Comparison of ENCODE assay signal across 17 cellular contexts in genomic region chr10:63384001-63384400, GRCh38.
DNase-seq lines count a peak whose midpoint lies in the region; ATAC-seq and TF ChIP-seq lines count a peak whose summit lies in the region.
"Had no signal": no experiment of that assay in that cellular context is flagged by ENCODE, and none has a peak within 500 bp of the region (broad histone marks: within the 10 kb centered on the region; RNA-seq: fewer than 3 reads in every experiment).

No MANE protein-coding gene starts in this region.

- H4K91ac ChIP-seq in IMR-90 (ENCODE audit: insufficient read depth, low read depth, low read length), result no peak overlapping the region

- H2BK120ac ChIP-seq in IMR-90 (ENCODE audit: low read depth, low read length), result no peak overlapping the region

- H3K27ac ChIP-seq in IMR-90 (ENCODE audit: insufficient read depth, low read length), result no peak overlapping the region
- H3K27ac ChIP-seq: BLaER1, GM23248, HL-60 had no signal

- peak; percentile 69 for ATAC-seq in activated CD4-positive, alpha-beta T cell treated with anti-CD3 and anti-CD28 coated beads for 36 hours
- ATAC-seq in IMR-90 (ENCODE audit: low read depth) (no peak), GM19452 (IDR thresholded peaks at IDR 0.05; ENCODE audit: unreplicated experiment) (no peak), HG02763 (IDR thresholded peaks at IDR 0.05; ENCODE audit: unreplicated experiment) (no peak)
- ATAC-seq in activated T-helper 17 cell treated with anti-CD3 and anti-CD28 coated beads, Interleukin-2, amount 50 U/mL, for 72 hours (replicated peaks), result peak; percentile 65
- ATAC-seq: GM12878 had no signal

- TF ChIP-seq RAD21 in IMR-90 (IDR thresholded peaks at IDR 0.05; ENCODE audit: low read length), result no peak

- H2BK15ac ChIP-seq in IMR-90 (ENCODE audit: low read depth, low read length), result no peak overlapping the region

- no peak overlapping the region for H4K5ac ChIP-seq in IMR-90 (ENCODE audit: low read depth, low read length)

- no peak for DNase-seq in activated CD4-positive, alpha-beta T cell treated with anti-CD3 and anti-CD28 coated beads for 36 hours
- no peak for DNase-seq in activated CD4-positive, alpha-beta T cell treated with anti-CD3 and anti-CD28 coated beads, Interleukin-2, amount 10 ng/mL, durations not matched to agents 7 days and 5 days
- peak; percentile 17 for DNase-seq in IMR-90
- no peak for DNase-seq in activated CD4-positive, alpha-beta memory T cell treated with anti-CD3 and anti-CD28 coated beads, Interleukin-2, amount 10 ng/mL, durations not matched to agents 7 days and 5 days
- DNase-seq: 8988T; CD4-positive, alpha-beta memory T cell; DMS153; DMS79; GM23248 had no signal

- no peak for TF ChIP-seq CTCF in IMR-90 (conservative IDR thresholded peaks at IDR 0.05; ENCODE audit: low read depth, low read length)

- H3K4ac ChIP-seq in IMR-90 (ENCODE audit: low read depth, low read length), result no peak overlapping the region

- H2AK5ac ChIP-seq in IMR-90 (ENCODE audit: low read depth, low read length), result no peak overlapping the region

- H3K9ac ChIP-seq in IMR-90 (ENCODE audit: low read depth, low read length), result no peak overlapping the region
- H3K9ac ChIP-seq: BLaER1, GM23248 had no signal

- H3K36me3 ChIP-seq in IMR-90 (ENCODE audit: control insufficient read depth, insufficient read depth, low read length), result 0 out of 2 replicates have a peak, but pooled peaks cover 1% of the 10 kb centered on the region
- H3K36me3 ChIP-seq: HAP-1 had no signal

- no peak overlapping the region for H3K27ac Mint-ChIP-seq in activated CD4-positive, alpha-beta T cell treated with anti-CD3 and anti-CD28 coated beads for 36 hours
- H3K27ac Mint-ChIP-seq in activated CD4-positive, alpha-beta T cell treated with anti-CD3 and anti-CD28 coated beads, Interleukin-2, amount 10 ng/mL, durations not matched to agents 7 days and 5 days, result no peak overlapping the region
- no peak overlapping the region for H3K27ac Mint-ChIP-seq in activated T-helper 17 cell treated with anti-CD3 and anti-CD28 coated beads, Interleukin-2, amount 50 U/mL, for 72 hours
- H3K27ac Mint-ChIP-seq in activated CD4-positive, alpha-beta memory T cell treated with anti-CD3 and anti-CD28 coated beads, Interleukin-2, amount 10 ng/mL, durations not matched to agents 7 days and 5 days, result no peak overlapping the region
- H3K27ac Mint-ChIP-seq: CD14-positive monocyte had no signal

- peaks cover 19% of the 10 kb centered on the region for H3K9me1 ChIP-seq in IMR-90 (ENCODE audit: insufficient read depth, low read length)

- no peak overlapping the region for H3K56ac ChIP-seq in IMR-90 (ENCODE audit: extremely low read depth, insufficient read depth, low read length)

- H3K79me1 ChIP-seq in IMR-90 (ENCODE audit: low read depth in 1 of 2, low read length in 2 of 2), result peaks cover 35 to 53% of the 10 kb centered on the region in 2 experiments

- 100% methylated on average over 1 of the region's 1 CpG; no CpG with 5 or more reads in 1 of the 2 experiments for WGBS in IMR-90 (ENCODE audit: extremely low coverage in 2 of 2, insufficient read length in 1 of 2), 2 experiments

- CTCF ChIA-PET in activated CD4-positive, alpha-beta T cell treated with anti-CD3 and anti-CD28 coated beads for 36 hours (lab: Charles Lee), result interaction anchor here (0.9 to 2.2 kb wide), 5 partner anchors 12 to 337 kb away, joined by 3 to 7 read pairs (median 4); no protein-coding TSS in a partner anchor
- CTCF ChIA-PET in activated CD4-positive, alpha-beta T cell treated with anti-CD3 and anti-CD28 coated beads, Interleukin-2, amount 10 ng/mL, durations not matched to agents 7 days and 5 days (lab: Charles Lee), result interaction anchor here (1.2 kb wide), 1 partner anchor 245 kb away, joined by 4 read pairs; no protein-coding TSS in a partner anchor
- CTCF ChIA-PET in IMR-90 (lab: Yijun Ruan, JAX), result no interaction called here
- CTCF ChIA-PET in activated CD4-positive, alpha-beta memory T cell treated with anti-CD3 and anti-CD28 coated beads, Interleukin-2, amount 10 ng/mL, durations not matched to agents 7 days and 5 days (lab: Charles Lee), result interaction anchor here (0.8 to 1.6 kb wide), 3 partner anchors 19 to 226 kb away, joined by 3 read pairs; no protein-coding TSS in a partner anchor

- no peak overlapping the region for H3K23ac ChIP-seq in IMR-90 (ENCODE audit: low read depth, low read length)

- H3K4me3 ChIP-seq in IMR-90 (ENCODE audit: insufficient read depth, low read depth, low read length), result no peak overlapping the region
- H3K4me3 ChIP-seq: BLaER1, GM12878, GM23248, HAP-1 had no signal

- H3K9me3 Mint-ChIP-seq in activated CD4-positive, alpha-beta T cell treated with anti-CD3 and anti-CD28 coated beads for 36 hours (ENCODE audit: low read depth), result no peaks in the 10 kb centered on the region
- no peaks in the 10 kb centered on the region for H3K9me3 Mint-ChIP-seq in activated CD4-positive, alpha-beta T cell treated with anti-CD3 and anti-CD28 coated beads, Interleukin-2, amount 10 ng/mL, durations not matched to agents 7 days and 5 days
- H3K9me3 Mint-ChIP-seq in activated T-helper 17 cell treated with anti-CD3 and anti-CD28 coated beads, Interleukin-2, amount 50 U/mL, for 72 hours, result no peaks in the 10 kb centered on the region
- no peaks in the 10 kb centered on the region for H3K9me3 Mint-ChIP-seq in activated CD4-positive, alpha-beta memory T cell treated with anti-CD3 and anti-CD28 coated beads, Interleukin-2, amount 10 ng/mL, durations not matched to agents 7 days and 5 days
- H3K9me3 Mint-ChIP-seq: CD14-positive monocyte; CD4-positive, alpha-beta memory T cell had no signal

- dilution Hi-C loops in IMR-90 (cut with HindIII; ENCODE audit: low sequenced_read_pairs, unreplicated experiment), result no loop called here

- no peak for TF ChIP-seq POLR2A in IMR-90 (IDR thresholded peaks at IDR 0.05; ENCODE audit: low read depth, low read length)

- POLR2A ChIA-PET in activated CD4-positive, alpha-beta T cell treated with anti-CD3 and anti-CD28 coated beads for 36 hours (lab: Charles Lee), result no interaction called here
- POLR2A ChIA-PET in activated CD4-positive, alpha-beta T cell treated with anti-CD3 and anti-CD28 coated beads, Interleukin-2, amount 10 ng/mL, durations not matched to agents 7 days and 5 days (lab: Charles Lee), result no interaction called here
- POLR2A ChIA-PET in IMR-90 (lab: Charles Lee; ENCODE audit: unreplicated experiment), result no interaction called here
- POLR2A ChIA-PET in activated CD4-positive, alpha-beta memory T cell treated with anti-CD3 and anti-CD28 coated beads, Interleukin-2, amount 10 ng/mL, durations not matched to agents 7 days and 5 days (lab: Charles Lee), result no interaction called here

- peaks cover 4% of the 10 kb centered on the region for H3K36me3 Mint-ChIP-seq in activated CD4-positive, alpha-beta T cell treated with anti-CD3 and anti-CD28 coated beads for 36 hours (ENCODE audit: low read depth)
- H3K36me3 Mint-ChIP-seq in activated CD4-positive, alpha-beta T cell treated with anti-CD3 and anti-CD28 coated beads, Interleukin-2, amount 10 ng/mL, durations not matched to agents 7 days and 5 days (ENCODE audit: low read depth), result peaks cover 6% of the 10 kb centered on the region
- H3K36me3 Mint-ChIP-seq in activated T-helper 17 cell treated with anti-CD3 and anti-CD28 coated beads, Interleukin-2, amount 50 U/mL, for 72 hours (ENCODE audit: low read depth), result peaks cover 6% of the 10 kb centered on the region
- peaks cover 6% of the 10 kb centered on the region for H3K36me3 Mint-ChIP-seq in activated CD4-positive, alpha-beta memory T cell treated with anti-CD3 and anti-CD28 coated beads, Interleukin-2, amount 10 ng/mL, durations not matched to agents 7 days and 5 days (ENCODE audit: low read depth)

- H3K9me3 ChIP-seq in IMR-90 (ENCODE audit: control insufficient read depth, insufficient read depth, low read length), result no peaks in the 10 kb centered on the region
- H3K9me3 ChIP-seq: HAP-1 had no signal

- no peak overlapping the region for H2BK20ac ChIP-seq in IMR-90 (ENCODE audit: low read depth, low read length)

- H2AFZ ChIP-seq in IMR-90 (replicated peaks; ENCODE audit: low read length, poor library complexity), result no peak overlapping the region
- H2AFZ ChIP-seq: GM23248 had no signal

- intact Hi-C loops in activated CD4-positive, alpha-beta T cell treated with anti-CD3 and anti-CD28 coated beads for 36 hours (cut with DNase I, micrococcal nuclease), result no loop called here
- intact Hi-C loops in IMR-90 (cut with micrococcal nuclease), result no loop called here

- no peak overlapping the region for H4K8ac ChIP-seq in IMR-90 (ENCODE audit: low read depth in 2 of 2, low read length in 2 of 2)

- no peak overlapping the region for H2BK5ac ChIP-seq in IMR-90 (ENCODE audit: low read depth, low read length, poor library complexity, severe bottlenecking)

- no peak overlapping the region for H3K4me3 Mint-ChIP-seq in activated CD4-positive, alpha-beta T cell treated with anti-CD3 and anti-CD28 coated beads for 36 hours
- no peak overlapping the region for H3K4me3 Mint-ChIP-seq in activated CD4-positive, alpha-beta T cell treated with anti-CD3 and anti-CD28 coated beads, Interleukin-2, amount 10 ng/mL, durations not matched to agents 7 days and 5 days
- no peak overlapping the region for H3K4me3 Mint-ChIP-seq in activated T-helper 17 cell treated with anti-CD3 and anti-CD28 coated beads, Interleukin-2, amount 50 U/mL, for 72 hours
- H3K4me3 Mint-ChIP-seq in activated CD4-positive, alpha-beta memory T cell treated with anti-CD3 and anti-CD28 coated beads, Interleukin-2, amount 10 ng/mL, durations not matched to agents 7 days and 5 days, result no peak overlapping the region
- H3K4me3 Mint-ChIP-seq: CD14-positive monocyte had no signal

- H3K27me3 ChIP-seq in IMR-90 (ENCODE audit: control insufficient read depth, insufficient read depth, low read length), result no peaks in the 10 kb centered on the region
- H3K27me3 ChIP-seq: BLaER1 had no signal

- no peak overlapping the region for H3K18ac ChIP-seq in IMR-90 (ENCODE audit: low read depth, low read length)

- peaks cover 42% of the 10 kb centered on the region for H3K4me1 Mint-ChIP-seq in activated CD4-positive, alpha-beta T cell treated with anti-CD3 and anti-CD28 coated beads for 36 hours
- peaks cover 32% of the 10 kb centered on the region for H3K4me1 Mint-ChIP-seq in activated CD4-positive, alpha-beta T cell treated with anti-CD3 and anti-CD28 coated beads, Interleukin-2, amount 10 ng/mL, durations not matched to agents 7 days and 5 days
- peaks cover 28% of the 10 kb centered on the region for H3K4me1 Mint-ChIP-seq in activated T-helper 17 cell treated with anti-CD3 and anti-CD28 coated beads, Interleukin-2, amount 50 U/mL, for 72 hours
- peaks cover 28% of the 10 kb centered on the region for H3K4me1 Mint-ChIP-seq in activated CD4-positive, alpha-beta memory T cell treated with anti-CD3 and anti-CD28 coated beads, Interleukin-2, amount 10 ng/mL, durations not matched to agents 7 days and 5 days

- H3K4me2 ChIP-seq in IMR-90 (ENCODE audit: low read depth, low read length), result no peak overlapping the region
- H3K4me2 ChIP-seq: BLaER1 had no signal

- H3K14ac ChIP-seq in IMR-90 (replicated peaks; ENCODE audit: low read depth, low read length), result no peak overlapping the region

- H3K27me3 Mint-ChIP-seq in activated CD4-positive, alpha-beta T cell treated with anti-CD3 and anti-CD28 coated beads for 36 hours, result no peaks in the 10 kb centered on the region
- H3K27me3 Mint-ChIP-seq in activated CD4-positive, alpha-beta T cell treated with anti-CD3 and anti-CD28 coated beads, Interleukin-2, amount 10 ng/mL, durations not matched to agents 7 days and 5 days, result no peaks in the 10 kb centered on the region
- no peaks in the 10 kb centered on the region for H3K27me3 Mint-ChIP-seq in activated T-helper 17 cell treated with anti-CD3 and anti-CD28 coated beads, Interleukin-2, amount 50 U/mL, for 72 hours
- no peaks in the 10 kb centered on the region for H3K27me3 Mint-ChIP-seq in activated CD4-positive, alpha-beta memory T cell treated with anti-CD3 and anti-CD28 coated beads, Interleukin-2, amount 10 ng/mL, durations not matched to agents 7 days and 5 days
- H3K27me3 Mint-ChIP-seq: CD4-positive, alpha-beta memory T cell had no signal

- no TSS peak for BruUV-seq in IMR-90 (replicated peaks; lab: Mats Ljungman, UMichigan)

- in situ Hi-C loops in IMR-90 (cut with MboI; ENCODE audit: low sequenced_read_pairs), result no loop called here

- peaks cover 5% of the 10 kb centered on the region; the same call in 1 of the 2 replicates for H3K4me1 ChIP-seq in IMR-90 (ENCODE audit: control insufficient read depth, insufficient read depth, low read length)

- no peak overlapping the region for H2AK9ac ChIP-seq in IMR-90 (replicated peaks; ENCODE audit: low read depth, low read length, poor library complexity)

- H4K20me1 ChIP-seq in IMR-90 (ENCODE audit: insufficient read depth, low read length), result peaks cover 40% of the 10 kb centered on the region

Comparison
In these comparisons a context has a peak if more than half of its experiments do, and no peak if none do; other contexts are left out.
1. ATAC-seq: peak in activated CD4-positive, alpha-beta T cell treated with anti-CD3 and anti-CD28 coated beads for 36 hours (single experiment) and activated T-helper 17 cell treated with anti-CD3 and anti-CD28 coated beads, Interleukin-2, amount 50 U/mL, for 72 hours (single experiment); none in IMR-90 (single experiment), GM19452 (single experiment) and HG02763 (single experiment).